ENCODE assay signal across 19 cellular contexts in the genomic region with DNA sequence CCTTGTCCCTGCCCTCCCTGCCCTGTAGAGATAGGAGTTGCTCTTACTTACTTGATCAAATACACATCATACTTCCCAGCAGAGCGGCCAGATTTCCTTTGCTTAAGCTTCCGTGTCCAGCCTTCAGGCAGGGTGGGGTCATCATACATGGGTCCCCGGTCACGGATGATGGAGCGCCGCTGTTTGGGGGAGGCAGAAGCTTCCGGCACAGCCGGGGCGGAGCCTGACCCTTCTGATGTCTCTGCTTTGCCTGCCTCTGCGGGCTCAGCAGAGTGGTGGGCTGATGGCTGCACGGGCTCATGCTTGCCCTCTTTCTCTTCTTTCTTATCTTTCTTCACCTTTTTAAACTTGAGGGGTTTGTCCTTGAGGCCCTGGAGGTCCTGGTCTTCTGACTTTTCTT. TPM values are rescaled to one million over a fixed set of nuclear protein-coding genes. Genes with fewer than 3 reads are reported as not detected.
DNase-seq lines count a peak whose midpoint lies in the region; ATAC-seq and TF ChIP-seq lines count a peak whose summit lies in the region.
"Had no signal": no experiment of that assay in that cellular context is flagged by ENCODE, and none has a peak within 500 bp of the region (broad histone marks: within the 10 kb centered on the region; RNA-seq: fewer than 3 reads in every experiment).

No MANE protein-coding gene starts in this region.

- peaks cover 26% of the 10 kb centered on the region for H3K36me3 Mint-ChIP-seq in stimulated activated naive CD8-positive, alpha-beta T cell treated with anti-CD3 and anti-CD28 coated beads, Interleukin-15, Interleukin-2, amounts not matched to agents 100 ng/mL and 50 ng/mL, for 24 hours (ENCODE audit: low read depth)
- H3K36me3 Mint-ChIP-seq in endodermal cell (ENCODE audit: low read depth) (peaks cover 40% of the 10 kb centered on the region), osteocyte (ENCODE audit: unreplicated experiment) (peaks cover 12% of the 10 kb centered on the region)

- peak overlapping the region; percentile 16 for H3K27ac Mint-ChIP-seq in stimulated activated naive CD8-positive, alpha-beta T cell treated with anti-CD3 and anti-CD28 coated beads, Interleukin-15, Interleukin-2, amounts not matched to agents 100 ng/mL and 50 ng/mL, for 24 hours
- peak overlapping the region in 1 of 2 donors; percentile 59 for H3K27ac Mint-ChIP-seq in stimulated activated naive CD8-positive, alpha-beta T cell treated with anti-CD3 and anti-CD28 coated beads, Interleukin-15, amount 100 ng/mL, for 72 hours
- H3K27ac Mint-ChIP-seq in endodermal cell (peak overlapping the region; percentile 44), osteocyte (ENCODE audit: unreplicated experiment) (peak overlapping the region; percentile 34)

- intact Hi-C loops in sciatic nerve (cut with DNase I), result no loop called here

- H3K4me3 Mint-ChIP-seq in stimulated activated naive CD8-positive, alpha-beta T cell treated with anti-CD3 and anti-CD28 coated beads, Interleukin-15, Interleukin-2, amounts not matched to agents 100 ng/mL and 50 ng/mL, for 24 hours, result no peak overlapping the region
- no peak overlapping the region for H3K4me3 Mint-ChIP-seq in stimulated activated naive CD8-positive, alpha-beta T cell treated with anti-CD3 and anti-CD28 coated beads, Interleukin-15, amount 100 ng/mL, for 72 hours
- H3K4me3 Mint-ChIP-seq in endodermal cell (no peak overlapping the region), osteocyte (ENCODE audit: unreplicated experiment) (no peak overlapping the region)

- WGBS in endodermal cell (ENCODE audit: insufficient coverage in 1 of 2, insufficient read length in 1 of 2), 2 experiments, result 88 to 90% methylated on average over 2 to 11 of the region's 11 CpGs

- no peak overlapping the region for H3K4me3 ChIP-seq in endodermal cell (ENCODE audit: low read length)
- H3K4me3 ChIP-seq in SJCRH30, result no peak overlapping the region
- H3K4me3 ChIP-seq: K562, Peyer's patch had no signal

- peaks cover 9% of the 10 kb centered on the region for H3K4me1 Mint-ChIP-seq in stimulated activated naive CD8-positive, alpha-beta T cell treated with anti-CD3 and anti-CD28 coated beads, Interleukin-15, Interleukin-2, amounts not matched to agents 100 ng/mL and 50 ng/mL, for 24 hours (ENCODE audit: low read depth)
- H3K4me1 Mint-ChIP-seq in stimulated activated naive CD8-positive, alpha-beta T cell treated with anti-CD3 and anti-CD28 coated beads, Interleukin-15, amount 100 ng/mL, for 72 hours, result peaks cover 10% of the 10 kb centered on the region
- H3K4me1 Mint-ChIP-seq in endodermal cell, result peaks cover 7% of the 10 kb centered on the region
- peaks cover 15% of the 10 kb centered on the region for H3K4me1 Mint-ChIP-seq in osteocyte (ENCODE audit: unreplicated experiment)

- no peaks in the 10 kb centered on the region for H3K9me3 Mint-ChIP-seq in stimulated activated naive CD8-positive, alpha-beta T cell treated with anti-CD3 and anti-CD28 coated beads, Interleukin-15, Interleukin-2, amounts not matched to agents 100 ng/mL and 50 ng/mL, for 24 hours
- no peaks in the 10 kb centered on the region for H3K9me3 Mint-ChIP-seq in stimulated activated naive CD8-positive, alpha-beta T cell treated with anti-CD3 and anti-CD28 coated beads, Interleukin-15, amount 100 ng/mL, for 72 hours
- H3K9me3 Mint-ChIP-seq in endodermal cell (peaks cover 74% of the 10 kb centered on the region), osteocyte (ENCODE audit: unreplicated experiment) (no peaks in the 10 kb centered on the region)

- H3K9ac ChIP-seq in endodermal cell (ENCODE audit: extremely low read depth, low read length, poor library complexity, severe bottlenecking), result no peak overlapping the region

- no peak for ATAC-seq in stimulated activated naive CD8-positive, alpha-beta T cell treated with anti-CD3 and anti-CD28 coated beads, Interleukin-15, amount 100 ng/mL, for 72 hours
- ATAC-seq in sciatic nerve (no peak), GM18517 (IDR thresholded peaks at IDR 0.05; ENCODE audit: unreplicated experiment) (no peak)
- ATAC-seq: K562 had no signal

- no peak overlapping the region for H3K27ac ChIP-seq in endodermal cell (ENCODE audit: low read depth, low read length)
- no peak overlapping the region for H3K27ac ChIP-seq in SJCRH30
- H3K27ac ChIP-seq: Peyer's patch had no signal

- DNase-seq in stimulated activated naive CD8-positive, alpha-beta T cell treated with anti-CD3 and anti-CD28 coated beads, Interleukin-15, amount 100 ng/mL, for 72 hours, result no peak
- DNase-seq in endodermal cell (no peak), osteocyte (ENCODE audit: extremely low spot score, unreplicated experiment) (no peak), SJCRH30 (no peak), sciatic nerve (ENCODE audit: low spot score) (no peak)
- DNase-seq: BE2C, EL, GF-D8, MM.1S, NCI-H1048, NCI-H1417 treated with DMSO at 0.1 percent for 48 hours, NCI-H187, NCI-H2107, NCI-H510A, NCI-H748 treated with DMSO at 0.1 percent for 48 hours had no signal

- TF ChIP-seq CTCF in endodermal cell (conservative IDR thresholded peaks at IDR 0.05) (no peak), osteocyte (IDR thresholded peaks at IDR 0.05) (no peak)

- H3K9me3 ChIP-seq in endodermal cell (ENCODE audit: control insufficient read depth, low read length) (no peaks in the 10 kb centered on the region), SJCRH30 (replicated peaks) (no peaks in the 10 kb centered on the region)
- H3K9me3 ChIP-seq: BE2C, Peyer's patch had no signal

- peaks cover 11% of the 10 kb centered on the region for H3K36me3 ChIP-seq in endodermal cell (ENCODE audit: control insufficient read depth, insufficient read depth, low read length)
- 0 out of 2 replicates have a peak, but pooled peaks cover 3% of the 10 kb centered on the region for H3K36me3 ChIP-seq in SJCRH30

- no peaks in the 10 kb centered on the region for H3K27me3 Mint-ChIP-seq in stimulated activated naive CD8-positive, alpha-beta T cell treated with anti-CD3 and anti-CD28 coated beads, Interleukin-15, Interleukin-2, amounts not matched to agents 100 ng/mL and 50 ng/mL, for 24 hours
- no peaks in the 10 kb centered on the region for H3K27me3 Mint-ChIP-seq in stimulated activated naive CD8-positive, alpha-beta T cell treated with anti-CD3 and anti-CD28 coated beads, Interleukin-15, amount 100 ng/mL, for 72 hours
- H3K27me3 Mint-ChIP-seq in endodermal cell (ENCODE audit: insufficient read depth), result no peaks in the 10 kb centered on the region
- H3K27me3 Mint-ChIP-seq in osteocyte (ENCODE audit: unreplicated experiment), result no peaks in the 10 kb centered on the region

- H3K27me3 ChIP-seq in endodermal cell (ENCODE audit: control insufficient read depth, insufficient read depth, low read length, poor library complexity, severe bottlenecking) (no peaks in the 10 kb centered on the region), SJCRH30 (no peaks in the 10 kb centered on the region)
- H3K27me3 ChIP-seq: BE2C, Peyer's patch had no signal

- no peaks in the 10 kb centered on the region for H3K4me1 ChIP-seq in endodermal cell (ENCODE audit: control insufficient read depth, insufficient read depth, low read length)
- H3K4me1 ChIP-seq in SJCRH30, result no peaks in the 10 kb centered on the region
- H3K4me1 ChIP-seq: BE2C had no signal

RNA-seq across cellular contexts. Expression of gene IRAK1, which starts 12.5 kb away (rescaled TPM):
- total RNA-seq in endodermal cell (10 to 100 TPM; 61.1 to 73.9 TPM), osteocyte (72.4 and 74.2 TPM in 2 replicates), sciatic nerve (53.9 TPM)
- polyA plus RNA-seq in endodermal cell (2013, experiment 1 of 2), result 41.3 TPM
- polyA plus RNA-seq in endodermal cell (2013, experiment 2 of 2), result 36.5 TPM
- 91.9 and 95.3 TPM in 2 replicates for total RNA-seq in SJCRH30 (2014; rRNA removed; shearing (Covaris generic))

RNA-seq across cellular contexts. Expression of gene TMEM187, which starts 59.6 kb away (rescaled TPM):
- total RNA-seq in endodermal cell (1 to 10 TPM; 4.8 to 8.1 TPM), osteocyte (19.2 and 19.3 TPM in 2 replicates), sciatic nerve (10.3 TPM)
- 4.8 TPM for polyA plus RNA-seq in endodermal cell (2013, experiment 1 of 2)
- 5.3 TPM for polyA plus RNA-seq in endodermal cell (2013, experiment 2 of 2)
- 0.97 and 1.7 TPM in 2 replicates for total RNA-seq in SJCRH30 (2014; rRNA removed; shearing (Covaris generic))
